In the genomic region with DNA sequence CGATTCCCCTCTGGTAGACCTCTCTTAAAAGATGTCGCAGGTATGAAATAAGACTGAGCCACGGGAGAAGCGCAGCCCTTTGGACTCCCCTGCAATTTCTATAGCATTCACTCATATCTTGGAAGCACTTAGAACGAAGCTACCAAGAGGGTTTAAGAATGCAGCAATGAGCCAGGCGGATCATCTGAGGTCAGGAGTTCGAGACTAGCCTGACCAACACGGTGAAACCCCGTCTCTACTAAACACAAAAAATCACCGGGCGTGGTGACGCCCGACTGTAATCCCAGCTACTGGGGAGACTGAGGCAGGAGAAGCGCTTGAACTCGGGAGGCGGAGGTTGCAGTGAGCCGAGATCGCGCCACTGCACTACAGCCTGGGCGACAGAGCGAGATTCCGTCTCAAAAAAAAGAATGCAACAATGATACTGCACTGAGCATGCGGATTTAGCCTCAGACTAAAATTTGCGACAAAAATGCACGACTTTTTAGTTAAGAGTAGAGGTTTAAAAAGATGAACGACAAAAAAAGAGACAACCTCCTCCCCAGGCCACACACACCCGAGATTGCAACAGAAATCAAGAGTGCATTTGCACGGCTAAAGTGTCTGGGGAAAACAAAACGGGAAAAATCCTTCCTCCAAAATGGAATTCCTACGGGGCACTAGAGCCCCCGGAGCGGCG, we compare ENCODE assay signal across 8 cellular contexts. TPM values are rescaled to one million over a fixed set of nuclear protein-coding genes. Genes with fewer than 3 reads are reported as not detected.
DNase-seq lines count a peak whose midpoint lies in the region; ATAC-seq, FAIRE-seq and TF ChIP-seq lines count a peak whose summit lies in the region.

No MANE protein-coding gene starts in this region.

- TF ChIP-seq EP300 in K562 (IDR thresholded peaks at IDR 0.05; ENCODE audit: low read length) (no peak), suprapubic skin (IDR thresholded peaks at IDR 0.05) (no peak)

- H3K27ac ChIP-seq in K562 (ENCODE audit: extremely low read depth, low read depth, low read length) (peak overlapping the region; percentile 98), layer of hippocampus (ENCODE audit: low read depth, low read length) (peak overlapping the region; percentile 89), suprapubic skin (peak overlapping the region; percentile 87)

- under 1% methylated on average over 33 of the region's 33 CpGs for WGBS in K562 (ENCODE audit: insufficient coverage, low coverage, missing lambda C conversion rate)
- WGBS in suprapubic skin = under 1% methylated on average over 33 of the region's 33 CpGs

- TF ChIP-seq CTCF in AG09309 (IDR thresholded peaks at IDR 0.05; ENCODE audit: control insufficient read depth, insufficient read depth, low read depth, low read length, missing control alignments) (no peak), LNCaP clone FGC (IDR thresholded peaks at IDR 0.05; ENCODE audit: control insufficient read depth, extremely low read depth, insufficient read depth) (no peak), K562 (IDR thresholded peaks at IDR 0.05 in 2 of 3, conservative IDR thresholded peaks at IDR 0.05 in 1 of 3; ENCODE audit: insufficient read depth in 2 of 3, low read depth in 1 of 3, low read length in 3 of 3) (no peak), suprapubic skin (IDR thresholded peaks at IDR 0.05) (no peak), D721Med (IDR thresholded peaks at IDR 0.05; ENCODE audit: insufficient read depth, missing control alignments) (no peak)

- H3K79me2 ChIP-seq in K562 (ENCODE audit: control insufficient read depth, insufficient read depth, low read length) = peaks cover 62% of the 10 kb centered on the region

- FAIRE-seq in K562 (lab: Jason Lieb, UNC) (no peak), HTR-8/SVneo (lab: Jason Lieb, UNC) (no peak), D721Med (lab: Jason Lieb, UNC) (no peak)

- CTCF ChIA-PET in K562 (lab: Yijun Ruan, JAX; ENCODE audit: low intra/inter-chr PET ratio) = no interaction called here

- H3K9me3 ChIP-seq in K562 (replicated peaks; ENCODE audit: control insufficient read depth, insufficient read depth, low read depth, low read length) = no peaks in the 10 kb centered on the region
- H3K9me3 ChIP-seq in suprapubic skin = no peaks in the 10 kb centered on the region

- H3K27me3 ChIP-seq in K562 (ENCODE audit: control insufficient read depth in 2 of 2, insufficient read depth in 2 of 2, low read length in 2 of 2) = no peaks in the 10 kb centered on the region
- no peaks in the 10 kb centered on the region for H3K27me3 ChIP-seq in layer of hippocampus (ENCODE audit: control insufficient read depth, insufficient read depth, low read length)
- no peaks in the 10 kb centered on the region for H3K27me3 ChIP-seq in suprapubic skin

- H3K9me1 ChIP-seq in K562 (ENCODE audit: control insufficient read depth, insufficient read depth, low read length) = no peaks in the 10 kb centered on the region

- DNase-seq in AG09309 (ENCODE audit: low read depth) (no peak), LNCaP clone FGC (ENCODE audit: low read depth) (no peak), K562 (ENCODE audit: extremely low read depth in 1 of 4, low spot score in 3 of 4) (peak in 1 of 4 experiments; percentile 50), suprapubic skin (ENCODE audit: low spot score in 2 of 2) (no peak), HTR-8/SVneo (ENCODE audit: insufficient read length, low spot score) (no peak), D721Med (ENCODE audit: insufficient read length, low spot score) (no peak)

- TF ChIP-seq RAD21 in K562 (CRISPR knock-in tag; conservative IDR thresholded peaks at IDR 0.05 in 1 of 2, IDR thresholded peaks at IDR 0.05 in 1 of 2) = no peak

- H2AFZ ChIP-seq in K562 (ENCODE audit: low read depth, low read length) = peak overlapping the region; percentile 87; the same call in 1 of the 2 replicates

- in situ Hi-C loops in K562 (cut with MboI) = no loop called here

- ATAC-seq in K562 (peak; percentile 24), HG03432 (IDR thresholded peaks at IDR 0.05; ENCODE audit: unreplicated experiment) (no peak)

- TF ChIP-seq POLR2A in K562 (conservative IDR thresholded peaks at IDR 0.05) (no peak), suprapubic skin (IDR thresholded peaks at IDR 0.05) (no peak)

- peaks cover 37% of the 10 kb centered on the region for H4K20me1 ChIP-seq in K562 (replicated peaks; ENCODE audit: control insufficient read depth, insufficient read depth, low read length)

- H3K9ac ChIP-seq in K562 (ENCODE audit: insufficient read depth in 1 of 2, low read depth in 2 of 2, low read length in 2 of 2) = peak overlapping the region; percentile 99

- H3K4me1 ChIP-seq in K562 (replicated peaks in 1 of 2; ENCODE audit: control insufficient read depth in 2 of 2, insufficient read depth in 2 of 2, low read length in 2 of 2) = peaks cover 13 to 16% of the 10 kb centered on the region in 2 experiments; a peak in 4 of 5 replicates
- peaks cover 41% of the 10 kb centered on the region for H3K4me1 ChIP-seq in suprapubic skin

- intact Hi-C loops in K562 (cut with micrococcal nuclease) = loop anchor here (1.0 to 2.0 kb wide), 3 partner anchors 24 to 376 kb away; partner anchors contain the start of genes B3GALNT2 and RBM34

- H3K4me3 ChIP-seq in AG09309 (ENCODE audit: control insufficient read depth, low read depth, low read length) = peak overlapping the region; percentile 68
- H3K4me3 ChIP-seq in LNCaP clone FGC (ENCODE audit: low read depth, low read length) = peak overlapping the region; percentile 91
- peak overlapping the region; percentile 90 for H3K4me3 ChIP-seq in K562
- H3K4me3 ChIP-seq in suprapubic skin = peak overlapping the region; percentile 80

- H3K36me3 ChIP-seq in K562 (ENCODE audit: control insufficient read depth, insufficient read depth, low read length) (peaks cover 60% of the 10 kb centered on the region), suprapubic skin (peaks cover 12% of the 10 kb centered on the region)

- BruUV-seq in K562 (replicated peaks; lab: Mats Ljungman, UMichigan) = no TSS peak

- peak overlapping the region; percentile 93 for H3K4me2 ChIP-seq in K562 (ENCODE audit: insufficient read depth, low read length)

- POLR2A ChIA-PET in K562 (lab: Yijun Ruan, JAX) = interaction anchor here (0.8 to 2.9 kb wide), 13 partner anchors 8 to 517 kb away, joined by 3 to 21 read pairs (median 6); partner anchors contain the start of gene RBM34

TF ChIP-seq in K562, 482 proteins besides CTCF, POLR2A, EP300 and RAD21 (continues in another document):
- no peak for TF ChIP-seq SAP30 (IDR thresholded peaks at IDR 0.05; ENCODE audit: borderline replicate concordance, insufficient read depth, low read depth, low read length, poor library complexity, severe bottlenecking)
- no peak for TF ChIP-seq DIDO1 (tag; IDR thresholded peaks at IDR 0.05; ENCODE audit: low read depth)
- TF ChIP-seq MEF2A (IDR thresholded peaks at IDR 0.05; ENCODE audit: control insufficient read depth, low read depth, low read length) = no peak

RNA-seq across cellular contexts. Expression of gene TOMM20, which starts 0.7 kb away (rescaled TPM):
- 63.5 and 133 TPM in 2 replicates for total RNA-seq in K562 (2011; cell fraction: chromatin; rRNA removed; ENCODE audit: low replicate concordance)
- total RNA-seq in K562 (2011; cell fraction: nucleolus; rRNA removed) = 96.9 and 106 TPM in 2 replicates
- 165 and 259 TPM in 2 replicates for total RNA-seq in K562 (2011; cell fraction: nucleoplasm; rRNA removed)
- total RNA-seq in K562 (2014; rRNA removed) = 136 and 154 TPM in 2 replicates
- 165 and 211 TPM in 2 replicates for total RNA-seq in K562 (2014; rRNA removed; fragmentation: Illumina TruSeq; extraction: Trizol)
- 124 and 131 TPM in 2 replicates for total RNA-seq in K562 (2015; rRNA removed; fragmentation: Illumina TruSeq; extraction: Trizol)
- 222 and 252 TPM in 2 replicates for total RNA-seq in K562 (2021)
- 334 and 469 TPM in 2 replicates for polyA plus RNA-seq in K562 (2011; rRNA removed)
- 47.6 and 124 TPM in 2 replicates for polyA plus RNA-seq in K562 (2011; cell fraction: cytosol; rRNA removed)
- polyA plus RNA-seq in K562 (2011; cell fraction: nucleus; rRNA removed) = 46.1 and 107 TPM in 2 replicates
- 197 and 293 TPM in 2 replicates for polyA plus RNA-seq in K562 (2012)
- polyA plus RNA-seq in K562 (2014; fragmentation: Illumina TruSeq; extraction: Trizol) = 231 and 254 TPM in 2 replicates
- 100 to 1,000 TPM in 1 of 2 experiments, 10 to 100 TPM in 1; 70.6 to 102 TPM for polyA plus RNA-seq in K562 (2014; fragmentation: Nextera tagmentation; extraction: Ambion mirVana)
- 159 and 165 TPM in 2 replicates for polyA plus RNA-seq in K562 (2014; rRNA removed)
- 154 and 231 TPM in 2 replicates for polyA minus RNA-seq in K562 (2011; rRNA and poly(A)+ RNA removed)
- polyA minus RNA-seq in K562 (2011; cell fraction: cytosol; rRNA and poly(A)+ RNA removed) = 110 and 119 TPM in 2 replicates
- polyA minus RNA-seq in K562 (2011; cell fraction: nucleus; rRNA and poly(A)+ RNA removed) = 35.9 and 64.5 TPM in 2 replicates
- 100 to 1,000 TPM; 101 to 116 (median 111) TPM for total RNA-seq in suprapubic skin

RNA-seq across cellular contexts. Expression of gene RBM34, which starts 33.1 kb away (rescaled TPM):
- total RNA-seq in K562 (2011; cell fraction: chromatin; rRNA removed; ENCODE audit: low replicate concordance) = 85.0 and 159 TPM in 2 replicates
- total RNA-seq in K562 (2011; cell fraction: nucleolus; rRNA removed) = 54.9 and 55.4 TPM in 2 replicates
- total RNA-seq in K562 (2011; cell fraction: nucleoplasm; rRNA removed) = 63.6 and 66.9 TPM in 2 replicates
- total RNA-seq in K562 (2014; rRNA removed) = 96.6 and 98.2 TPM in 2 replicates
- total RNA-seq in K562 (2014; rRNA removed; fragmentation: Illumina TruSeq; extraction: Trizol) = 135 and 160 TPM in 2 replicates
- total RNA-seq in K562 (2015; rRNA removed; fragmentation: Illumina TruSeq; extraction: Trizol) = 154 and 162 TPM in 2 replicates
- total RNA-seq in K562 (2021) = 116 and 118 TPM in 2 replicates
- 57.7 and 64.0 TPM in 2 replicates for polyA plus RNA-seq in K562 (2011; rRNA removed)
- polyA plus RNA-seq in K562 (2011; cell fraction: cytosol; rRNA removed) = 24.3 and 29.9 TPM in 2 replicates
- 26.5 and 31.5 TPM in 2 replicates for polyA plus RNA-seq in K562 (2011; cell fraction: nucleus; rRNA removed)
- polyA plus RNA-seq in K562 (2012) = 146 and 159 TPM in 2 replicates
- polyA plus RNA-seq in K562 (2014; fragmentation: Illumina TruSeq; extraction: Trizol) = 145 and 178 TPM in 2 replicates
- 100 to 1,000 TPM; 116 to 141 TPM for polyA plus RNA-seq in K562 (2014; fragmentation: Nextera tagmentation; extraction: Ambion mirVana)
- polyA plus RNA-seq in K562 (2014; rRNA removed) = 99.9 and 124 TPM in 2 replicates
- 26.5 and 35.5 TPM in 2 replicates for polyA minus RNA-seq in K562 (2011; rRNA and poly(A)+ RNA removed)
- 15.4 and 17.8 TPM in 2 replicates for polyA minus RNA-seq in K562 (2011; cell fraction: cytosol; rRNA and poly(A)+ RNA removed)
- 34.7 and 56.6 TPM in 2 replicates for polyA minus RNA-seq in K562 (2011; cell fraction: nucleus; rRNA and poly(A)+ RNA removed)
- total RNA-seq in suprapubic skin = 10 to 100 TPM; 35.2 to 75.9 (median 51.2) TPM
